In genomic region chr12:95858451-95859343, GRCh38 we compare ENCODE assay signal across 8 cellular contexts. TPM values are rescaled to one million over a fixed set of nuclear protein-coding genes. Genes with fewer than 3 reads are reported as not detected.
DNase-seq lines count a peak whose midpoint lies in the region; ATAC-seq and TF ChIP-seq lines count a peak whose summit lies in the region.

Gene SNRPF (plus strand): TSS chr12:95858952. CDS start chr12:95859074, 122 bp downstream.

- no peak within 1 kb of the TSS for H3K4me3 Mint-ChIP-seq in WTC11
- peak within 1 kb of the TSS in 2 of 5 donors; percentile 7 to 22 for H3K4me3 Mint-ChIP-seq in immature natural killer cell

- H3K4me1 Mint-ChIP-seq in WTC11 = peaks cover 19% of the 10 kb centered on the region
- peaks cover 12 to 13% of the 10 kb centered on the region in 2 donors for H3K4me1 Mint-ChIP-seq in immature natural killer cell

- peak within 1 kb of the TSS; percentile 72 for H3K27ac ChIP-seq in caudate nucleus (ENCODE audit: low read depth, low read length)

- H3K9me3 Mint-ChIP-seq in WTC11 (peaks cover 14% of the 10 kb centered on the region), immature natural killer cell (no peaks in the 10 kb centered on the region)

- H3K27ac Mint-ChIP-seq in WTC11 (peak within 1 kb of the TSS; percentile 21; the same call in 1 of the 2 replicates), immature natural killer cell (no peak within 1 kb of the TSS)

- TF ChIP-seq CTCF in AG10803 (conservative IDR thresholded peaks at IDR 0.05; ENCODE audit: low read length) = peak; percentile 19; the same call in 1 of the 2 replicates
- TF ChIP-seq CTCF in WTC11 (IDR thresholded peaks at IDR 0.05) = no peak

- peak within 1 kb of the TSS; percentile 81 for H3K4me3 ChIP-seq in AG10803 (ENCODE audit: low read length)

- DNase-seq in AG10803 (ENCODE audit: low read depth) (peak; percentile 96), NCI-H226 (peak; percentile 94), WTC11 (ENCODE audit: low spot score) (peak; percentile 96), caudate nucleus (lab: John Stamatoyannopoulos, UW) (peak; percentile 72 to 98 (median 92)), immature natural killer cell (peak; percentile 94 to 96 (median 95)), smooth muscle cell of the brain vasculature (ENCODE audit: low read depth, low spot score) (peak; percentile 88)

- ATAC-seq in GM19023 (IDR thresholded peaks at IDR 0.05; ENCODE audit: unreplicated experiment) (peak; percentile 100), HG03196 (IDR thresholded peaks at IDR 0.05; ENCODE audit: unreplicated experiment) (peak; percentile 99), WTC11 (peak; percentile 92)

- CTCF ChIA-PET in WTC11 (lab: Charles Lee) = no interaction called here

- H3K36me3 Mint-ChIP-seq in WTC11 (peaks cover 33% of the 10 kb centered on the region), immature natural killer cell (peaks cover 8 to 21% (median 21%) of the 10 kb centered on the region in 3 donors)

- POLR2A ChIA-PET in WTC11 (lab: Charles Lee) = interaction anchor here (0.9 kb wide), 1 partner anchor 69 kb away, joined by 3 read pairs; no protein-coding TSS in a partner anchor

- no peaks in the 10 kb centered on the region for H3K27me3 Mint-ChIP-seq in WTC11 (ENCODE audit: low read depth)
- H3K27me3 Mint-ChIP-seq in immature natural killer cell (ENCODE audit: low read depth in 3 of 3) = peaks cover 0 to 7% (median 2%) of the 10 kb centered on the region in 3 donors

TF ChIP-seq in WTC11, 78 proteins besides CTCF, POLR2A, EP300 and RAD21 (continues in another document):
- TF ChIP-seq ARID4B (CRISPR knock-in tag; IDR thresholded peaks at IDR 0.05; ENCODE audit: borderline replicate concordance) (peak; percentile 67; the same call in 1 of the 2 replicates), CREB1 (CRISPR knock-in tag; IDR thresholded peaks at IDR 0.05) (0 out of 2 replicates have a peak, but pooled peaks have one; percentile 55), FOXP4 (CRISPR knock-in tag; IDR thresholded peaks at IDR 0.05) (peak; percentile 73; the same call in 1 of the 2 replicates), PRDM15 (CRISPR knock-in tag; IDR thresholded peaks at IDR 0.05) (peak; percentile 69), KAT7 (CRISPR knock-in tag; IDR thresholded peaks at IDR 0.05; ENCODE audit: borderline replicate concordance) (0 out of 2 replicates have a peak, but pooled peaks have one; percentile 60), FOXP1 (CRISPR knock-in tag; IDR thresholded peaks at IDR 0.05; ENCODE audit: borderline replicate concordance) (peak; percentile 36; the same call in 1 of the 2 replicates), IRF1 (CRISPR knock-in tag; IDR thresholded peaks at IDR 0.05) (no peak), E2F4 (CRISPR knock-in tag; IDR thresholded peaks at IDR 0.05; ENCODE audit: borderline replicate concordance, low read depth) (no peak), FOXK1 (CRISPR knock-in tag; IDR thresholded peaks at IDR 0.05) (peak; percentile 95), ZNF138 (CRISPR knock-in tag; conservative IDR thresholded peaks at IDR 0.05) (no peak), NR2C2 (CRISPR knock-in tag; IDR thresholded peaks at IDR 0.05) (peak; percentile 100), TEAD1 (CRISPR knock-in tag; IDR thresholded peaks at IDR 0.05) (peak; percentile 46; the same call in 1 of the 2 replicates), SMAD3 (CRISPR knock-in tag; IDR thresholded peaks at IDR 0.05; ENCODE audit: borderline replicate concordance) (no peak), GABPB1 (CRISPR knock-in tag; IDR thresholded peaks at IDR 0.05) (peak; percentile 63)

RNA-seq across cellular contexts. Expression of gene SNRPF, which starts in this region (rescaled TPM):
- 70.7 to 75.8 TPM (median 74.9 TPM) in 3 replicates for total RNA-seq in WTC11 (2021)
- polyA plus RNA-seq in immature natural killer cell = 10 to 100 TPM; 29.5 to 46.1 (median 39.1) TPM

Comparison
In these comparisons a context has a peak if more than half of its experiments do, and no peak if none do; other contexts are left out.
1. Peak in every context shown above with its lines: DNase-seq, ATAC-seq, H3K4me3 ChIP-seq and H3K27ac ChIP-seq.